21 cellular contexts compared by ENCODE assay signal in genomic region chr7:100449190-100449795, GRCh38. TPM values are rescaled to one million over a fixed set of nuclear protein-coding genes. Genes with fewer than 3 reads are reported as not detected.
DNase-seq lines count a peak whose midpoint lies in the region; ATAC-seq and TF ChIP-seq lines count a peak whose summit lies in the region.
"Had no signal": no experiment of that assay in that cellular context is flagged by ENCODE, and none has a peak within 500 bp of the region (broad histone marks: within the 10 kb centered on the region; RNA-seq: fewer than 3 reads in every experiment).

No MANE protein-coding gene starts in this region.

- H3K9me3 ChIP-seq in gastrocnemius medialis: no peaks in the 10 kb centered on the region
- H3K9me3 ChIP-seq: neutrophil had no signal

- no peaks in the 10 kb centered on the region for H3K36me3 ChIP-seq in gastrocnemius medialis
- H3K36me3 ChIP-seq: neutrophil had no signal

- intact Hi-C loops in gastrocnemius medialis (cut with DNase I; ENCODE audit: low total_unique reads): no loop called here
- intact Hi-C loops in activated T-helper 2 cell treated with anti-CD3 and anti-CD28 coated beads, Interferon-gamma antibody, Interleukin-2, Interleukin-4, amounts not matched to agents 10 μg/mL and 5 μg/mL and 100 μg/mL, durations not matched to agents 14 hours and 24 hours and 36 hours (cut with micrococcal nuclease): no loop called here

- H3K4me1 ChIP-seq in gastrocnemius medialis: peaks cover 0 to 4% of the 10 kb centered on the region in 2 donors

- no peak for TF ChIP-seq POLR2A in gastrocnemius medialis (IDR thresholded peaks at IDR 0.05)

- H3K27ac Mint-ChIP-seq in activated T-cell treated with anti-CD3 and anti-CD28 coated beads, Interleukin-2, amount 50 U/mL, for 24 hours: peak overlapping the region; percentile 6
- H3K27ac Mint-ChIP-seq in T-cell: peak overlapping the region in 1 of 2 donors; percentile 16
- H3K27ac Mint-ChIP-seq in activated T-helper 2 cell treated with anti-CD3 and anti-CD28 coated beads, Interferon-gamma antibody, Interleukin-2, Interleukin-4, amounts not matched to agents 10 μg/mL and 5 μg/mL and 100 μg/mL, durations not matched to agents 14 hours and 24 hours and 36 hours: no peak overlapping the region
- H3K27ac Mint-ChIP-seq: HFFc6 had no signal

- no peak for DNase-seq in activated T-cell treated with anti-CD3 and anti-CD28 coated beads, Interleukin-2, amount 50 U/mL, for 24 hours
- DNase-seq in activated T-cell treated with anti-CD3 and anti-CD28 coated beads for 4 hours: no peak
- no peak for DNase-seq in T-cell
- DNase-seq in left kidney (ENCODE audit: low read depth, low spot score): peak; percentile 0
- DNase-seq in gastrocnemius medialis: no peak
- no peak for DNase-seq in epidermal melanocyte (ENCODE audit: insufficient read length, low spot score)
- no peak for DNase-seq in activated T-helper 2 cell treated with anti-CD3 and anti-CD28 coated beads, Interferon-gamma antibody, Interleukin-2, Interleukin-4, amounts not matched to agents 10 μg/mL and 5 μg/mL and 100 μg/mL, durations not matched to agents 14 hours and 24 hours and 36 hours (ENCODE audit: low spot score)
- DNase-seq: activated CD4-positive, alpha-beta T cell treated with anti-CD3 and anti-CD28 coated beads for 4 hours; activated effector memory CD4-positive, alpha-beta T cell treated with anti-CD3 and anti-CD28 coated beads, Interleukin-2, amount 50 U/mL, for 16 hours; anterior cingulate cortex; effector memory CD8-positive, alpha-beta T cell; HFFc6; KG1; NCI-H1048; NCI-H2081; NCI-H510A; SW 1271 had no signal

- H3K4me3 ChIP-seq in gastrocnemius medialis: no peak overlapping the region

- in situ Hi-C loops in gastrocnemius medialis (cut with MboI; ENCODE audit: low sequenced_read_pairs in 4 of 4): loop anchor here in 1 of 4 donors (25.0 kb wide), 1 partner anchor 413 kb away; the partner anchor contains the start of genes SLC12A9 and TRIP6

- H3K4me3 Mint-ChIP-seq in activated T-cell treated with anti-CD3 and anti-CD28 coated beads, Interleukin-2, amount 50 U/mL, for 24 hours: no peak overlapping the region
- H3K4me3 Mint-ChIP-seq in T-cell: peak overlapping the region in 2 of 3 donors; percentile 22 to 25
- H3K4me3 Mint-ChIP-seq in activated T-helper 2 cell treated with anti-CD3 and anti-CD28 coated beads, Interferon-gamma antibody, Interleukin-2, Interleukin-4, amounts not matched to agents 10 μg/mL and 5 μg/mL and 100 μg/mL, durations not matched to agents 14 hours and 24 hours and 36 hours (ENCODE audit: low read depth): no peak overlapping the region

- CTCF ChIA-PET in T-cell (lab: Charles Lee): interaction anchor here (0.6 to 1.5 kb wide), 4 partner anchors 11 to 244 kb away, joined by 3 to 5 read pairs (median 3); partner anchors contain the start of gene ZCWPW1 (in 1 of the 2)

- ATAC-seq in T-cell (replicated peaks in 1 of 4) (no peak), gastrocnemius medialis (no peak), HG02885 (IDR thresholded peaks at IDR 0.05; ENCODE audit: poor library complexity, unreplicated experiment) (no peak)
- ATAC-seq: effector memory CD8-positive, alpha-beta T cell had no signal

- peak overlapping the region; percentile 88 to 94 (median 92) for H3K27ac ChIP-seq in gastrocnemius medialis
- H3K27ac ChIP-seq: neutrophil had no signal

- POLR2A ChIA-PET in T-cell (lab: Charles Lee): no interaction called here

- no peak for TF ChIP-seq CTCF in gastrocnemius medialis (IDR thresholded peaks at IDR 0.05 in 4 of 5, conservative IDR thresholded peaks at IDR 0.05 in 1 of 5)

- no peaks in the 10 kb centered on the region for H3K27me3 ChIP-seq in gastrocnemius medialis
- H3K27me3 ChIP-seq: neutrophil had no signal

- H3K27me3 Mint-ChIP-seq in activated T-cell treated with anti-CD3 and anti-CD28 coated beads, Interleukin-2, amount 50 U/mL, for 24 hours: no peaks in the 10 kb centered on the region
- H3K27me3 Mint-ChIP-seq in T-cell: no peaks in the 10 kb centered on the region
- H3K27me3 Mint-ChIP-seq in activated T-helper 2 cell treated with anti-CD3 and anti-CD28 coated beads, Interferon-gamma antibody, Interleukin-2, Interleukin-4, amounts not matched to agents 10 μg/mL and 5 μg/mL and 100 μg/mL, durations not matched to agents 14 hours and 24 hours and 36 hours (ENCODE audit: low read depth): no peaks in the 10 kb centered on the region
- H3K27me3 Mint-ChIP-seq: B cell; effector memory CD8-positive, alpha-beta T cell had no signal

- H3K4me1 Mint-ChIP-seq in activated T-cell treated with anti-CD3 and anti-CD28 coated beads, Interleukin-2, amount 50 U/mL, for 24 hours (ENCODE audit: low read depth): peaks cover 16% of the 10 kb centered on the region
- H3K4me1 Mint-ChIP-seq in T-cell: peaks cover 7 to 18% (median 14%) of the 10 kb centered on the region in 3 donors
- peaks cover 14% of the 10 kb centered on the region for H3K4me1 Mint-ChIP-seq in activated T-helper 2 cell treated with anti-CD3 and anti-CD28 coated beads, Interferon-gamma antibody, Interleukin-2, Interleukin-4, amounts not matched to agents 10 μg/mL and 5 μg/mL and 100 μg/mL, durations not matched to agents 14 hours and 24 hours and 36 hours (ENCODE audit: low read depth)

- H3K36me3 Mint-ChIP-seq in activated T-cell treated with anti-CD3 and anti-CD28 coated beads, Interleukin-2, amount 50 U/mL, for 24 hours (ENCODE audit: low read depth): no peaks in the 10 kb centered on the region
- no peaks in the 10 kb centered on the region for H3K36me3 Mint-ChIP-seq in T-cell
- H3K36me3 Mint-ChIP-seq in activated T-helper 2 cell treated with anti-CD3 and anti-CD28 coated beads, Interferon-gamma antibody, Interleukin-2, Interleukin-4, amounts not matched to agents 10 μg/mL and 5 μg/mL and 100 μg/mL, durations not matched to agents 14 hours and 24 hours and 36 hours (ENCODE audit: low read depth): no peaks in the 10 kb centered on the region

- no peaks in the 10 kb centered on the region for H3K9me3 Mint-ChIP-seq in activated T-cell treated with anti-CD3 and anti-CD28 coated beads, Interleukin-2, amount 50 U/mL, for 24 hours
- no peaks in the 10 kb centered on the region for H3K9me3 Mint-ChIP-seq in T-cell
- H3K9me3 Mint-ChIP-seq in activated T-helper 2 cell treated with anti-CD3 and anti-CD28 coated beads, Interferon-gamma antibody, Interleukin-2, Interleukin-4, amounts not matched to agents 10 μg/mL and 5 μg/mL and 100 μg/mL, durations not matched to agents 14 hours and 24 hours and 36 hours: no peaks in the 10 kb centered on the region
- H3K9me3 Mint-ChIP-seq: effector memory CD8-positive, alpha-beta T cell; HFFc6 had no signal

RNA-seq across cellular contexts. Expression of gene PPP1R35, which starts 13.0 kb away (rescaled TPM):
- 100 to 1,000 TPM in 2 of 5 donors, 10 to 100 TPM in 3; 32.8 to 117 (median 98.6) TPM for total RNA-seq in T-cell
- 10 to 100 TPM in 3 of 4 donors, 1 to 10 TPM in 1; 5.1 to 16.0 (median 13.0) TPM for total RNA-seq in gastrocnemius medialis
- 59.8 and 63.6 TPM in 2 replicates for total RNA-seq in activated T-helper 2 cell treated with anti-CD3 and anti-CD28 coated beads, Interferon-gamma antibody, Interleukin-2, Interleukin-4, amounts not matched to agents 10 μg/mL and 5 μg/mL and 100 μg/mL, durations not matched to agents 14 hours and 24 hours and 36 hours

RNA-seq across cellular contexts. Expression of gene SPACDR, which starts 14.8 kb away (rescaled TPM):
- total RNA-seq in T-cell (1 to 10 TPM; 1.3 to 4.0 (median 3.3) TPM), gastrocnemius medialis (under 1 TPM in 1 of 4 donors, not detected in 3; 0.29 TPM)
- total RNA-seq in activated T-helper 2 cell treated with anti-CD3 and anti-CD28 coated beads, Interferon-gamma antibody, Interleukin-2, Interleukin-4, amounts not matched to agents 10 μg/mL and 5 μg/mL and 100 μg/mL, durations not matched to agents 14 hours and 24 hours and 36 hours: 3.2 and 4.5 TPM in 2 replicates
- total RNA-seq: renal cortical epithelial cell had no signal

RNA-seq across cellular contexts. Expression of gene MEPCE, which starts 19.7 kb away (rescaled TPM):
- total RNA-seq in T-cell (10 to 100 TPM; 50.6 to 63.2 (median 60.3) TPM), gastrocnemius medialis (10 to 100 TPM; 23.5 to 39.9 (median 28.6) TPM)
- total RNA-seq in activated T-helper 2 cell treated with anti-CD3 and anti-CD28 coated beads, Interferon-gamma antibody, Interleukin-2, Interleukin-4, amounts not matched to agents 10 μg/mL and 5 μg/mL and 100 μg/mL, durations not matched to agents 14 hours and 24 hours and 36 hours: 50.9 and 51.0 TPM in 2 replicates

RNA-seq across cellular contexts. Expression of gene ZCWPW1, which starts 20.8 kb away (rescaled TPM):
- total RNA-seq in T-cell: 10 to 100 TPM in 3 of 5 donors, 1 to 10 TPM in 2; 6.9 to 13.9 (median 12.0) TPM
- 1 to 10 TPM; 1.6 to 8.5 (median 2.7) TPM for total RNA-seq in gastrocnemius medialis
- total RNA-seq in activated T-helper 2 cell treated with anti-CD3 and anti-CD28 coated beads, Interferon-gamma antibody, Interleukin-2, Interleukin-4, amounts not matched to agents 10 μg/mL and 5 μg/mL and 100 μg/mL, durations not matched to agents 14 hours and 24 hours and 36 hours: 1.1 and 3.5 TPM in 2 replicates

RNA-seq across cellular contexts. Expression of gene TSC22D4, which starts 29.7 kb away (rescaled TPM):
- 100 to 1,000 TPM in 4 of 5 donors, 10 to 100 TPM in 1; 85.2 to 160 (median 148) TPM for total RNA-seq in T-cell
- total RNA-seq in gastrocnemius medialis: 10 to 100 TPM; 14.3 to 25.5 (median 21.2) TPM
- total RNA-seq in activated T-helper 2 cell treated with anti-CD3 and anti-CD28 coated beads, Interferon-gamma antibody, Interleukin-2, Interleukin-4, amounts not matched to agents 10 μg/mL and 5 μg/mL and 100 μg/mL, durations not matched to agents 14 hours and 24 hours and 36 hours: 103 and 106 TPM in 2 replicates

Comparison
In these comparisons a context has a peak if more than half of its experiments do, and no peak if none do; other contexts are left out.
1. H3K4me3 Mint-ChIP-seq: peak in T-cell (2 of 3); none in activated T-cell treated with anti-CD3 and anti-CD28 coated beads, Interleukin-2, amount 50 U/mL, for 24 hours (single experiment) and activated T-helper 2 cell treated with anti-CD3 and anti-CD28 coated beads, Interferon-gamma antibody, Interleukin-2, Interleukin-4, amounts not matched to agents 10 μg/mL and 5 μg/mL and 100 μg/mL, durations not matched to agents 14 hours and 24 hours and 36 hours (single experiment).